1 cellular context compared by ENCODE assay signal in genomic region chr3:142029052-142029642, GRCh38.
TF ChIP-seq lines count a peak whose summit lies in the region.

No MANE protein-coding gene starts in this region.

TF ChIP-seq in K562, 482 proteins besides CTCF, POLR2A, EP300 and RAD21 (continued from another document):
- TF ChIP-seq, protein P1, sequence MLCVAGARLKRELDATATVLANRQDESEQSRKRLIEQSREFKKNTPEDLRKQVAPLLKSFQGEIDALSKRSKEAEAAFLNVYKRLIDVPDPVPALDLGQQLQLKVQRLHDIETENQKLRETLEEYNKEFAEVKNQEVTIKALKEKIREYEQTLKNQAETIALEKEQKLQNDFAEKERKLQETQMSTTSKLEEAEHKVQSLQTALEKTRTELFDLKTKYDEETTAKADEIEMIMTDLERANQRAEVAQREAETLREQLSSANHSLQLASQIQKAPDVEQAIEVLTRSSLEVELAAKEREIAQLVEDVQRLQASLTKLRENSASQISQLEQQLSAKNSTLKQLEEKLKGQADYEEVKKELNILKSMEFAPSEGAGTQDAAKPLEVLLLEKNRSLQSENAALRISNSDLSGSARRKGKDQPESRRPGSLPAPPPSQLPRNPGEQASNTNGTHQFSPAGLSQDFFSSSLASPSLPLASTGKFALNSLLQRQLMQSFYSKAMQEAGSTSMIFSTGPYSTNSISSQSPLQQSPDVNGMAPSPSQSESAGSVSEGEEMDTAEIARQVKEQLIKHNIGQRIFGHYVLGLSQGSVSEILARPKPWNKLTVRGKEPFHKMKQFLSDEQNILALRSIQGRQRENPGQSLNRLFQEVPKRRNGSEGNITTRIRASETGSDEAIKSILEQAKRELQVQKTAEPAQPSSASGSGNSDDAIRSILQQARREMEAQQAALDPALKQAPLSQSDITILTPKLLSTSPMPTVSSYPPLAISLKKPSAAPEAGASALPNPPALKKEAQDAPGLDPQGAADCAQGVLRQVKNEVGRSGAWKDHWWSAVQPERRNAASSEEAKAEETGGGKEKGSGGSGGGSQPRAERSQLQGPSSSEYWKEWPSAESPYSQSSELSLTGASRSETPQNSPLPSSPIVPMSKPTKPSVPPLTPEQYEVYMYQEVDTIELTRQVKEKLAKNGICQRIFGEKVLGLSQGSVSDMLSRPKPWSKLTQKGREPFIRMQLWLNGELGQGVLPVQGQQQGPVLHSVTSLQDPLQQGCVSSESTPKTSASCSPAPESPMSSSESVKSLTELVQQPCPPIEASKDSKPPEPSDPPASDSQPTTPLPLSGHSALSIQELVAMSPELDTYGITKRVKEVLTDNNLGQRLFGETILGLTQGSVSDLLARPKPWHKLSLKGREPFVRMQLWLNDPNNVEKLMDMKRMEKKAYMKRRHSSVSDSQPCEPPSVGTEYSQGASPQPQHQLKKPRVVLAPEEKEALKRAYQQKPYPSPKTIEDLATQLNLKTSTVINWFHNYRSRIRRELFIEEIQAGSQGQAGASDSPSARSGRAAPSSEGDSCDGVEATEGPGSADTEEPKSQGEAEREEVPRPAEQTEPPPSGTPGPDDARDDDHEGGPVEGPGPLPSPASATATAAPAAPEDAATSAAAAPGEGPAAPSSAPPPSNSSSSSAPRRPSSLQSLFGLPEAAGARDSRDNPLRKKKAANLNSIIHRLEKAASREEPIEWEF (CRISPR knock-in tag; IDR thresholded peaks at IDR 0.05) = no peak
- TF ChIP-seq MXI1 (IDR thresholded peaks at IDR 0.05; ENCODE audit: low read depth, low read length) = no peak
- 0 out of 4 replicates have a peak, but pooled peaks of 1 of the 2 experiments have one; percentile 9 for TF ChIP-seq TBL1XR1 (IDR thresholded peaks at IDR 0.05; ENCODE audit: low read length in 2 of 2)
- no peak for TF ChIP-seq ZNF395 (CRISPR knock-in tag; IDR thresholded peaks at IDR 0.05)
- no peak for TF ChIP-seq SFPQ (IDR thresholded peaks at IDR 0.05; ENCODE audit: low read depth, low read length)
- peak; percentile 56 for TF ChIP-seq TCF3 (CRISPR knock-in tag; IDR thresholded peaks at IDR 0.05)
- TF ChIP-seq NCOA1 (IDR thresholded peaks at IDR 0.05; ENCODE audit: low read depth) = no peak
- TF ChIP-seq ZBTB12 (CRISPR knock-in tag; IDR thresholded peaks at IDR 0.05) = no peak
- TF ChIP-seq, protein P2, sequence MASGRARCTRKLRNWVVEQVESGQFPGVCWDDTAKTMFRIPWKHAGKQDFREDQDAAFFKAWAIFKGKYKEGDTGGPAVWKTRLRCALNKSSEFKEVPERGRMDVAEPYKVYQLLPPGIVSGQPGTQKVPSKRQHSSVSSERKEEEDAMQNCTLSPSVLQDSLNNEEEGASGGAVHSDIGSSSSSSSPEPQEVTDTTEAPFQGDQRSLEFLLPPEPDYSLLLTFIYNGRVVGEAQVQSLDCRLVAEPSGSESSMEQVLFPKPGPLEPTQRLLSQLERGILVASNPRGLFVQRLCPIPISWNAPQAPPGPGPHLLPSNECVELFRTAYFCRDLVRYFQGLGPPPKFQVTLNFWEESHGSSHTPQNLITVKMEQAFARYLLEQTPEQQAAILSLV (tag; IDR thresholded peaks at IDR 0.05) = no peak
- TF ChIP-seq ZNF696 (CRISPR knock-in tag; conservative IDR thresholded peaks at IDR 0.05) = no peak
- no peak for TF ChIP-seq ZEB2 (IDR thresholded peaks at IDR 0.05)
- TF ChIP-seq TAF7 (tag; IDR thresholded peaks at IDR 0.05) = no peak
- no peak for TF ChIP-seq ZNF445 (CRISPR knock-in tag; IDR thresholded peaks at IDR 0.05; ENCODE audit: low read depth)
- no peak for TF ChIP-seq PHF20 (IDR thresholded peaks at IDR 0.05; ENCODE audit: partially characterized antibody)
- no peak for TF ChIP-seq ZNF24 (IDR thresholded peaks at IDR 0.05)
- TF ChIP-seq EZH2 (IDR thresholded peaks at IDR 0.05; ENCODE audit: borderline replicate concordance, low read depth, low read length) = no peak
- no peak for TF ChIP-seq KDM5B (IDR thresholded peaks at IDR 0.05; ENCODE audit: insufficient replicate concordance, low read depth, low read length)
- no peak for TF ChIP-seq ZNF764 (CRISPR knock-in tag; IDR thresholded peaks at IDR 0.05; ENCODE audit: low read depth)
- no peak for TF ChIP-seq CSDE1 (IDR thresholded peaks at IDR 0.05)
TF ChIP-seq in K562: peak in this region for 30.
